ENCODE assay signal across 1 cellular context in the genomic region with DNA sequence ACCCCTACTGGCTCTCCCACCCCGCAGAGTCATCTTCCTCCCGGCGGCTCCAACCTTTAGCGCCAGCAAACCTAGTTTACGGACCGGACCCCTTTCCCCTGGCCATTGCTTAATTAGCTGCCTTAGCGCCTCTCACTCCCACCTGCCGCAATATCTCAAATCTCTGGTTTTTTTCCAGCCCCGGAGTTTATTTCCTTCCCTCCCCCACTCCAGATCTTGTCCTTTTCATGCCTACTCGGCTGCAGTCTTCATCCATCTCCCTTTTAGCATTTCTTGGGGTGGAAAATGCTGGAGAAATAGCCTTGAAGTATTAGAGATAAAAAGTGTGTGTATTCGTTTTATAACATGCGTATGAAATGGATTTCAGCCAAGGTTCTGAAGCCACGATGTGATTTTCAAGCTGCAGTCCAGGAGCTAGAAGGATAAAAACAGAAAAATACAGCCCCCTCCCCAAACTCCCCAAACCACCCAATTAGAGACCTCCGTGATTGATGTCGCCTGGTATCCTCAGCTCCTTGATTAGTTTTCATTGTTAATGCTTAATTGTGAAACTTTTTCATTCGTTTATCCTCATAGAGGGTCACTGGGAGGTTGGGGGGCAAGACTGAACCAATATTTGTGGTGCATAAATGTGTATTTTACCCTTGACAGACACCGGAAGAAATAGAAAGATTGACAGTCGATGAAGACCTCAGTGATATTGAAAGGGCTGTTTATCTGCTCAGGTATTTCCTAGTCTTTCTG.
TF ChIP-seq lines count a peak whose summit lies in the region.

No MANE protein-coding gene starts in this region.

TF ChIP-seq in neural cell, 6 proteins besides CTCF, POLR2A, EP300 and RAD21 (continued from another document):
- TF ChIP-seq REST (IDR thresholded peaks at IDR 0.05; ENCODE audit: borderline replicate concordance): no peak
